Comparison of ENCODE assay signal across 10 cellular contexts in genomic region chr14:61517861-61518802, GRCh38.
DNase-seq lines count a peak whose midpoint lies in the region; ATAC-seq and TF ChIP-seq lines count a peak whose summit lies in the region.
"Had no signal": no experiment of that assay in that cellular context is flagged by ENCODE, and none has a peak within 500 bp of the region (broad histone marks: within the 10 kb centered on the region; RNA-seq: fewer than 3 reads in every experiment).

No MANE protein-coding gene starts in this region.

- no peaks in the 10 kb centered on the region for H3K36me3 Mint-ChIP-seq in MCF 10A (ENCODE audit: insufficient read depth, unreplicated experiment)
- H3K36me3 Mint-ChIP-seq in activated T-cell treated with anti-CD3 and anti-CD28 coated beads, Interleukin-2, amount 50 U/mL, for 72 hours (ENCODE audit: insufficient read depth in 2 of 2), result peaks cover 15 to 31% of the 10 kb centered on the region in 2 donors

- no peaks in the 10 kb centered on the region for H3K27me3 Mint-ChIP-seq in MCF 10A (ENCODE audit: insufficient read depth, unreplicated experiment)
- H3K27me3 Mint-ChIP-seq in activated T-cell treated with anti-CD3 and anti-CD28 coated beads, Interleukin-2, amount 50 U/mL, for 72 hours (ENCODE audit: low read depth), result no peaks in the 10 kb centered on the region

- no peaks in the 10 kb centered on the region for H3K9me3 ChIP-seq in breast epithelium
- no peaks in the 10 kb centered on the region for H3K9me3 ChIP-seq in left lung
- H3K9me3 ChIP-seq in aorta (ENCODE audit: control insufficient read depth, low read length), result no peaks in the 10 kb centered on the region
- H3K9me3 ChIP-seq: BLaER1 treated with 17β-estradiol and CSF1 and Interleukin-3, amounts not matched to agents 10 nM and 100 nM had no signal

- POLR2A ChIA-PET in MCF 10A (lab: Yijun Ruan, JAX), result interaction anchor here (1.0 to 1.2 kb wide), 2 partner anchors 19 to 44 kb away, joined by 3 to 4 read pairs; no protein-coding TSS in a partner anchor

- intact Hi-C loops in breast epithelium (cut with DNase I; ENCODE audit: low total_unique reads) (no loop called here), MCF 10A (cut with micrococcal nuclease) (no loop called here), left lung (cut with DNase I) (no loop called here), aorta (cut with DNase I) (no loop called here)

- H3K27ac ChIP-seq in breast epithelium (peak overlapping the region; percentile 73 to 76), left lung (no peak overlapping the region), aorta (ENCODE audit: low read depth in 1 of 2, low read length in 2 of 2) (no peak overlapping the region)
- H3K27ac ChIP-seq: BLaER1 treated with 17β-estradiol and CSF1 and Interleukin-3, amounts not matched to agents 10 nM and 100 nM had no signal

- in situ Hi-C loops in KBM-7 (cut with MboI; ENCODE audit: low pct_unique_long_range_greater_than_20kb, low sequenced_read_pairs), result no loop called here

- H3K4me1 Mint-ChIP-seq in MCF 10A (ENCODE audit: insufficient read depth, unreplicated experiment), result peaks cover 10% of the 10 kb centered on the region
- peaks cover 91% of the 10 kb centered on the region for H3K4me1 Mint-ChIP-seq in activated T-cell treated with anti-CD3 and anti-CD28 coated beads, Interleukin-2, amount 50 U/mL, for 72 hours (ENCODE audit: low read depth)

- H3K27ac Mint-ChIP-seq in MCF 10A (ENCODE audit: low read depth, unreplicated experiment), result no peak overlapping the region
- peak overlapping the region; percentile 90 for H3K27ac Mint-ChIP-seq in activated T-cell treated with anti-CD3 and anti-CD28 coated beads, Interleukin-2, amount 50 U/mL, for 72 hours

- H3K4me3 ChIP-seq in breast epithelium, result no peak overlapping the region
- H3K4me3 ChIP-seq in left lung, result no peak overlapping the region
- no peak overlapping the region for H3K4me3 ChIP-seq in aorta (ENCODE audit: low read length in 2 of 2)
- H3K4me3 ChIP-seq: BLaER1 treated with 17β-estradiol and CSF1 and Interleukin-3, amounts not matched to agents 10 nM and 100 nM had no signal

- ATAC-seq in activated T-cell treated with anti-CD3 and anti-CD28 coated beads, Interleukin-2, amount 50 U/mL, for 72 hours (replicated peaks in 1 of 2), result peak; percentile 59 to 64
- ATAC-seq in left lung, result peak; percentile 17
- ATAC-seq in aorta (ENCODE audit: low FRiP score), result peak; percentile 41
- ATAC-seq in HG03520 (IDR thresholded peaks at IDR 0.05; ENCODE audit: unreplicated experiment), result no peak

- CTCF ChIA-PET in MCF 10A (lab: Yijun Ruan, JAX), result interaction anchor here (0.5 kb wide), 1 partner anchor 135 kb away, joined by 4 read pairs; no protein-coding TSS in a partner anchor

- H3K4me3 Mint-ChIP-seq in MCF 10A (ENCODE audit: unreplicated experiment), result no peak overlapping the region
- peak overlapping the region; percentile 69 to 79 for H3K4me3 Mint-ChIP-seq in activated T-cell treated with anti-CD3 and anti-CD28 coated beads, Interleukin-2, amount 50 U/mL, for 72 hours

- H3K36me3 ChIP-seq in breast epithelium (no peaks in the 10 kb centered on the region), left lung (no peaks in the 10 kb centered on the region), aorta (ENCODE audit: control insufficient read depth in 1 of 2, insufficient read depth in 2 of 2, low read length in 1 of 2) (no peaks in the 10 kb centered on the region)

- peak in 1 of 2 donors; percentile 46 for DNase-seq in breast epithelium (ENCODE audit: low spot score in 2 of 2)
- no peak for DNase-seq in MCF 10A (ENCODE audit: unreplicated experiment)
- DNase-seq in activated T-cell treated with anti-CD3 and anti-CD28 coated beads, Interleukin-2, amount 50 U/mL, for 72 hours, result no peak
- DNase-seq in left lung, result no peak
- DNase-seq in aorta, result peak in 1 of 2 donors; percentile 52
- no peak for DNase-seq in KBM-7
- DNase-seq in RPMI8226, result no peak
- DNase-seq: NCI-H82 had no signal

- TF ChIP-seq CTCF in breast epithelium (IDR thresholded peaks at IDR 0.05) (no peak), MCF 10A (IDR thresholded peaks at IDR 0.05; ENCODE audit: unreplicated experiment) (no peak), left lung (IDR thresholded peaks at IDR 0.05) (no peak)

- H3K27me3 ChIP-seq in breast epithelium, result no peaks in the 10 kb centered on the region
- no peaks in the 10 kb centered on the region for H3K27me3 ChIP-seq in left lung
- H3K27me3 ChIP-seq in aorta (ENCODE audit: control insufficient read depth in 1 of 2, insufficient read depth in 2 of 2, low read length in 1 of 2), result no peaks in the 10 kb centered on the region
- H3K27me3 ChIP-seq: BLaER1 treated with 17β-estradiol and CSF1 and Interleukin-3, amounts not matched to agents 10 nM and 100 nM had no signal

- no peaks in the 10 kb centered on the region for H3K9me3 Mint-ChIP-seq in MCF 10A (ENCODE audit: unreplicated experiment)
- peaks cover 2 to 8% of the 10 kb centered on the region in 2 donors for H3K9me3 Mint-ChIP-seq in activated T-cell treated with anti-CD3 and anti-CD28 coated beads, Interleukin-2, amount 50 U/mL, for 72 hours

- WGBS in aorta, 2 donors, result 75 to 80% methylated on average over 8 of the region's 8 CpGs

- no TSS peak for BruUV-seq in MCF 10A (replicated peaks; lab: Mats Ljungman, UMichigan)

- TF ChIP-seq POLR2A in breast epithelium (IDR thresholded peaks at IDR 0.05), result no peak

- peaks cover 0 to 9% of the 10 kb centered on the region in 2 donors for H3K4me1 ChIP-seq in breast epithelium
- peaks cover 11 to 70% of the 10 kb centered on the region in 2 donors for H3K4me1 ChIP-seq in left lung
- peaks cover 0 to 2% of the 10 kb centered on the region in 2 donors for H3K4me1 ChIP-seq in aorta (ENCODE audit: control insufficient read depth in 1 of 2, insufficient read depth in 2 of 2, low read length in 2 of 2)

Comparison
In these comparisons a context has a peak if more than half of its experiments do, and no peak if none do; other contexts are left out.
1. H3K27ac ChIP-seq: peak in breast epithelium (2 of 2); none in left lung (0 of 2) and aorta (0 of 2).